In genomic region chr1:50976890-50977574, GRCh38 we compare ENCODE assay signal across 8 cellular contexts. TPM values are rescaled to one million over a fixed set of nuclear protein-coding genes. Genes with fewer than 3 reads are reported as not detected.
A peak's percentile ranks its signal among the peaks of the same experiment; 100 is the strongest.
DNase-seq lines count a peak whose midpoint lies in the region; ATAC-seq and TF ChIP-seq lines count a peak whose summit lies in the region.

No MANE protein-coding gene starts in this region.

- 1% methylated on average over 14 to 17 of the region's 26 CpGs for WGBS in mesodermal cell (ENCODE audit: insufficient coverage in 2 of 2), 2 experiments

- peak overlapping the region; percentile 87 to 89 for H3K4me3 Mint-ChIP-seq in effector memory CD8-positive, alpha-beta T cell

- no peaks in the 10 kb centered on the region for H3K9me3 Mint-ChIP-seq in effector memory CD8-positive, alpha-beta T cell

- DNase-seq in HEK293T (ENCODE audit: extremely low spot score) (peak; percentile 49), NB4 (ENCODE audit: low read depth) (peak; percentile 73), UCSD-AML1 (lab: John Stamatoyannopoulos, UW; ENCODE audit: unreplicated experiment) (peak; percentile 60), uterus (peak in 1 of 2 donors; percentile 20)
- peak in 2 of 3 experiments; percentile 8 for DNase-seq in effector memory CD8-positive, alpha-beta T cell

- H3K9me3 ChIP-seq in mesodermal cell (ENCODE audit: control insufficient read depth, low read length) (no peaks in the 10 kb centered on the region), uterus (no peaks in the 10 kb centered on the region)

- peaks cover 8% of the 10 kb centered on the region for H3K36me3 Mint-ChIP-seq in effector memory CD8-positive, alpha-beta T cell (ENCODE audit: insufficient read depth)

- H3K4me3 ChIP-seq in GM08714 (ENCODE audit: low read length) (peak overlapping the region; percentile 97), NB4 (ENCODE audit: low read depth, low read length) (peak overlapping the region; percentile 79), mesodermal cell (ENCODE audit: extremely low read depth, insufficient read depth, low read length, poor library complexity, severe bottlenecking) (peak overlapping the region; percentile 43), uterus (peak overlapping the region; percentile 63 to 74)

- H3K36me3 ChIP-seq in mesodermal cell (ENCODE audit: control insufficient read depth, insufficient read depth, low read length) (no peaks in the 10 kb centered on the region), uterus (no peaks in the 10 kb centered on the region)

- H3K4me1 ChIP-seq in mesodermal cell (ENCODE audit: control insufficient read depth, insufficient read depth, low read length, poor library complexity, severe bottlenecking) (no peaks in the 10 kb centered on the region), uterus (no peaks in the 10 kb centered on the region)

- peaks cover 16 to 17% of the 10 kb centered on the region in 2 donors for H3K4me1 Mint-ChIP-seq in effector memory CD8-positive, alpha-beta T cell (ENCODE audit: low read depth in 2 of 2)

- TF ChIP-seq CTCF in 22Rv1 (IDR thresholded peaks at IDR 0.05) (no peak), NB4 (IDR thresholded peaks at IDR 0.05; ENCODE audit: low read depth, low read length) (no peak), uterus (IDR thresholded peaks at IDR 0.05) (no peak)

- peak; percentile 71 for ATAC-seq in effector memory CD8-positive, alpha-beta T cell (replicated peaks)

- peaks cover 0 to 4% of the 10 kb centered on the region in 2 donors for H3K27me3 ChIP-seq in uterus

- CTCF ChIA-PET in HEK293T (lab: Yijun Ruan, JAX): interaction anchor here (1.0 kb wide), 1 partner anchor 212 kb away, joined by 4 read pairs; no protein-coding TSS in a partner anchor

- TF ChIP-seq POLR2A in NB4 (IDR thresholded peaks at IDR 0.05; ENCODE audit: extremely low read depth, insufficient read length) (no peak), uterus (IDR thresholded peaks at IDR 0.05) (no peak)

- no peaks in the 10 kb centered on the region for H3K27me3 Mint-ChIP-seq in effector memory CD8-positive, alpha-beta T cell

- intact Hi-C loops in uterus (cut with DNase I; ENCODE audit: low total_unique reads): no loop called here

- peak overlapping the region; percentile 52; the same call in 1 of the 2 replicates for H3K27ac ChIP-seq in 22Rv1
- no peak overlapping the region for H3K27ac ChIP-seq in mesodermal cell (ENCODE audit: low read depth, low read length, severe bottlenecking)
- peak overlapping the region; percentile 90 to 98 for H3K27ac ChIP-seq in uterus

- peak overlapping the region; percentile 76 to 83 for H3K27ac Mint-ChIP-seq in effector memory CD8-positive, alpha-beta T cell

- POLR2A ChIA-PET in HEK293T (lab: Yijun Ruan, JAX): interaction anchor here (1.0 to 4.4 kb wide), 12 partner anchors 8 to 273 kb away, joined by 3 to 58 read pairs (median 3); partner anchors contain the start of genes CDKN2C and FAF1

TF ChIP-seq in HEK293T, 16 proteins besides CTCF, POLR2A, EP300 and RAD21:
- TF ChIP-seq TARDBP (IDR thresholded peaks at IDR 0.05): no peak
- TF ChIP-seq LEF1 (IDR thresholded peaks at IDR 0.05; ENCODE audit: borderline replicate concordance): no peak
- TF ChIP-seq NFRKB (IDR thresholded peaks at IDR 0.05): no peak
- TF ChIP-seq FOXA1 (IDR thresholded peaks at IDR 0.05): no peak
- TF ChIP-seq PKNOX1 (IDR thresholded peaks at IDR 0.05): no peak
- no peak for TF ChIP-seq BHLHE40 (IDR thresholded peaks at IDR 0.05; ENCODE audit: borderline replicate concordance)
- no peak for TF ChIP-seq ARNT (IDR thresholded peaks at IDR 0.05)
- TF ChIP-seq FOXK2 (IDR thresholded peaks at IDR 0.05): no peak
- no peak for TF ChIP-seq SUZ12 (IDR thresholded peaks at IDR 0.05)
- no peak for TF ChIP-seq ELF4 (IDR thresholded peaks at IDR 0.05)
- TF ChIP-seq CTBP1 (IDR thresholded peaks at IDR 0.05; ENCODE audit: borderline replicate concordance): no peak
- no peak for TF ChIP-seq HDGF (IDR thresholded peaks at IDR 0.05; ENCODE audit: borderline replicate concordance)
- TF ChIP-seq SP1 (IDR thresholded peaks at IDR 0.05): no peak
- no peak for TF ChIP-seq FOXM1 (IDR thresholded peaks at IDR 0.05; ENCODE audit: borderline replicate concordance)
- TF ChIP-seq L3MBTL2 (conservative IDR thresholded peaks at IDR 0.05): no peak
- no peak for TF ChIP-seq ZNF384 (IDR thresholded peaks at IDR 0.05)

RNA-seq across cellular contexts. Expression of gene CDKN2C, which starts 7.0 kb away (rescaled TPM):
- 0.85 TPM for polyA plus RNA-seq in mesodermal cell (2013, experiment 1 of 2)
- polyA plus RNA-seq in mesodermal cell (2013, experiment 2 of 2): 0.71 TPM
- 100 to 1,000 TPM in 1 of 4 donors, 10 to 100 TPM in 3; 13.4 to 103 (median 22.2) TPM for total RNA-seq in uterus

RNA-seq across cellular contexts. Expression of gene FAF1, which starts 17.0 kb away (rescaled TPM):
- 60.8 TPM for polyA plus RNA-seq in mesodermal cell (2013, experiment 1 of 2)
- 61.9 TPM for polyA plus RNA-seq in mesodermal cell (2013, experiment 2 of 2)
- 10 to 100 TPM; 34.1 to 77.2 (median 64.1) TPM for total RNA-seq in uterus

Comparison
In these comparisons a context has a peak if more than half of its experiments do, and no peak if none do; other contexts are left out.
1. H3K4me3 ChIP-seq: peak in every context shown above with its lines; median percentile 97 in GM08714; 79 in NB4; 68 in uterus; 43 in mesodermal cell.